Comparison of ENCODE assay signal across 17 cellular contexts in genomic region chr10:99526861-99527504, GRCh38. TPM values are rescaled to one million over a fixed set of nuclear protein-coding genes. Genes with fewer than 3 reads are reported as not detected.
"Had no signal": no experiment of that assay in that cellular context is flagged by ENCODE, and none has a peak within 500 bp of the region (broad histone marks: within the 10 kb centered on the region; RNA-seq: fewer than 3 reads in every experiment).

No MANE protein-coding gene starts in this region.

- H3K9ac ChIP-seq: parathyroid adenoma had no signal

- H3K36me3 Mint-ChIP-seq: stimulated activated effector memory CD8-positive, alpha-beta T cell treated with anti-CD3 and anti-CD28 coated beads, Interleukin-12 subunit alpha, Interleukin-12 subunit beta, amount 100 ng/mL, for 72 hours had no signal

- H3K36me3 ChIP-seq: breast epithelium, esophagus squamous epithelium, upper lobe of left lung had no signal

- H3K4me3 ChIP-seq: breast epithelium, dorsolateral prefrontal cortex, skin epidermis, upper lobe of left lung had no signal

- H2AFZ ChIP-seq: parathyroid adenoma had no signal

- H3K9me3 Mint-ChIP-seq: activated CD4-positive, alpha-beta memory T cell treated with anti-CD3 and anti-CD28 coated beads, Interleukin-2, amount 10 ng/mL, durations not matched to agents 7 days and 5 days; activated naive CD8-positive, alpha-beta T cell treated with anti-CD3 and anti-CD28 coated beads, Interleukin-2, amount 10 ng/mL, durations not matched to agents 7 days and 5 days; activated T-cell treated with anti-CD3 and anti-CD28 coated beads, Interleukin-2, amount 50 U/mL, for 72 hours; stimulated activated effector memory CD8-positive, alpha-beta T cell treated with anti-CD3 and anti-CD28 coated beads, Interleukin-12 subunit alpha, Interleukin-12 subunit beta, amount 100 ng/mL, for 72 hours had no signal

- H3K27ac ChIP-seq: breast epithelium, dorsolateral prefrontal cortex, parathyroid adenoma, skin epidermis, upper lobe of left lung had no signal

- H3K4me3 Mint-ChIP-seq: activated CD4-positive, alpha-beta memory T cell treated with anti-CD3 and anti-CD28 coated beads, Interleukin-2, amount 10 ng/mL, durations not matched to agents 7 days and 5 days; activated naive CD8-positive, alpha-beta T cell treated with anti-CD3 and anti-CD28 coated beads, Interleukin-2, amount 10 ng/mL, durations not matched to agents 7 days and 5 days; activated T-cell treated with anti-CD3 and anti-CD28 coated beads, Interleukin-2, amount 50 U/mL, for 72 hours; stimulated activated effector memory CD8-positive, alpha-beta T cell treated with anti-CD3 and anti-CD28 coated beads, Interleukin-12 subunit alpha, Interleukin-12 subunit beta, amount 100 ng/mL, for 72 hours had no signal

- H3K4me1 ChIP-seq: breast epithelium, parathyroid adenoma had no signal

- H3K27ac Mint-ChIP-seq: activated CD4-positive, alpha-beta memory T cell treated with anti-CD3 and anti-CD28 coated beads, Interleukin-2, amount 10 ng/mL, durations not matched to agents 7 days and 5 days; activated naive CD8-positive, alpha-beta T cell treated with anti-CD3 and anti-CD28 coated beads, Interleukin-2, amount 10 ng/mL, durations not matched to agents 7 days and 5 days; activated T-cell treated with anti-CD3 and anti-CD28 coated beads, Interleukin-2, amount 50 U/mL, for 72 hours; stimulated activated effector memory CD8-positive, alpha-beta T cell treated with anti-CD3 and anti-CD28 coated beads, Interleukin-12 subunit alpha, Interleukin-12 subunit beta, amount 100 ng/mL, for 72 hours had no signal

- H3K79me2 ChIP-seq: parathyroid adenoma had no signal

- DNase-seq: activated CD4-positive, alpha-beta memory T cell treated with anti-CD3 and anti-CD28 coated beads, Interleukin-2, amount 10 ng/mL, durations not matched to agents 7 days and 5 days; activated naive CD8-positive, alpha-beta T cell treated with anti-CD3 and anti-CD28 coated beads, Interleukin-2, amount 10 ng/mL, durations not matched to agents 7 days and 5 days; activated T-cell treated with anti-CD3 and anti-CD28 coated beads, Interleukin-2, amount 50 U/mL, for 72 hours; anterior cingulate cortex; dorsolateral prefrontal cortex; esophagus squamous epithelium; foreskin fibroblast; mammary epithelial cell; SW 1271; T-helper 9 cell had no signal

- H3K9me3 ChIP-seq: breast epithelium, esophagus squamous epithelium had no signal

RNA-seq across cellular contexts. Expression of gene NKX2-3, which starts 5.8 kb away (rescaled TPM):
- total RNA-seq: activated CD4-positive, alpha-beta memory T cell treated with anti-CD3 and anti-CD28 coated beads, Interleukin-2, amount 10 ng/mL, durations not matched to agents 7 days and 5 days; activated naive CD8-positive, alpha-beta T cell treated with anti-CD3 and anti-CD28 coated beads, Interleukin-2, amount 10 ng/mL, durations not matched to agents 7 days and 5 days; activated T-cell treated with anti-CD3 and anti-CD28 coated beads, Interleukin-2, amount 50 U/mL, for 72 hours; cerebellum; dorsolateral prefrontal cortex; mammary epithelial cell; myocyte had no signal
- polyA plus RNA-seq: mammary epithelial cell had no signal
